Comparison of ENCODE assay signal across 16 cellular contexts in genomic region chr7:141675431-141676210, GRCh38. TPM values are rescaled to one million over a fixed set of nuclear protein-coding genes. Genes with fewer than 3 reads are reported as not detected.
DNase-seq lines count a peak whose midpoint lies in the region; ATAC-seq and TF ChIP-seq lines count a peak whose summit lies in the region.
"Had no signal": no experiment of that assay in that cellular context is flagged by ENCODE, and none has a peak within 500 bp of the region (broad histone marks: within the 10 kb centered on the region; RNA-seq: fewer than 3 reads in every experiment).

No MANE protein-coding gene starts in this region.

- H3K27ac ChIP-seq in left ventricle myocardium inferior (replicated peaks) = peak overlapping the region; percentile 81
- H3K27ac ChIP-seq in left lung = peak overlapping the region; percentile 51 to 55
- peak overlapping the region; percentile 3 to 45 for H3K27ac ChIP-seq in thoracic aorta
- H3K27ac ChIP-seq: KMS-11 had no signal

- no peak overlapping the region for H3K4me3 ChIP-seq in left ventricle myocardium inferior
- no peak overlapping the region for H3K4me3 ChIP-seq in left lung
- H3K4me3 ChIP-seq in thoracic aorta = no peak overlapping the region
- H3K4me3 ChIP-seq: esophagus muscularis mucosa had no signal

- peaks cover 41% of the 10 kb centered on the region for H3K36me3 ChIP-seq in left ventricle myocardium inferior
- peaks cover 0 to 6% of the 10 kb centered on the region in 2 donors for H3K36me3 ChIP-seq in left lung
- no peaks in the 10 kb centered on the region for H3K36me3 ChIP-seq in thoracic aorta

- H3K36me3 Mint-ChIP-seq in activated CD4-positive, alpha-beta memory T cell treated with anti-CD3 and anti-CD28 coated beads, Interleukin-2, amount 10 ng/mL, durations not matched to agents 7 days and 5 days (ENCODE audit: low read depth) = peaks cover 21% of the 10 kb centered on the region

- POLR2A ChIA-PET in activated CD4-positive, alpha-beta memory T cell treated with anti-CD3 and anti-CD28 coated beads, Interleukin-2, amount 10 ng/mL, durations not matched to agents 7 days and 5 days (lab: Charles Lee) = interaction anchor here (2.0 to 2.2 kb wide), 2 partner anchors 26 to 63 kb away, joined by 8 read pairs; partner anchors contain the start of genes DENND11 and SSBP1

- H3K27me3 Mint-ChIP-seq in activated CD4-positive, alpha-beta memory T cell treated with anti-CD3 and anti-CD28 coated beads, Interleukin-2, amount 10 ng/mL, durations not matched to agents 7 days and 5 days = no peaks in the 10 kb centered on the region

- no peak overlapping the region for H3K4me3 Mint-ChIP-seq in activated CD4-positive, alpha-beta memory T cell treated with anti-CD3 and anti-CD28 coated beads, Interleukin-2, amount 10 ng/mL, durations not matched to agents 7 days and 5 days
- H3K4me3 Mint-ChIP-seq: immature natural killer cell had no signal

- CTCF ChIA-PET in activated CD4-positive, alpha-beta memory T cell treated with anti-CD3 and anti-CD28 coated beads, Interleukin-2, amount 10 ng/mL, durations not matched to agents 7 days and 5 days (lab: Charles Lee) = interaction anchor here (0.7 to 4.5 kb wide), 3 partner anchors 15 to 62 kb away, joined by 3 to 20 read pairs (median 14); partner anchors contain the start of gene SSBP1

- ATAC-seq in left lung = peak; percentile 49
- no peak for ATAC-seq in thoracic aorta (ENCODE audit: insufficient number of reproducible peaks, low FRiP score, low read depth)
- no peak for ATAC-seq in GM19351 (IDR thresholded peaks at IDR 0.05; ENCODE audit: unreplicated experiment)

- H3K9me3 ChIP-seq in left ventricle myocardium inferior (replicated peaks) (peaks cover 4% of the 10 kb centered on the region), left lung (no peaks in the 10 kb centered on the region), thoracic aorta (no peaks in the 10 kb centered on the region)
- H3K9me3 ChIP-seq: esophagus muscularis mucosa had no signal

- in situ Hi-C loops in GM13976 (cut with MboI; ENCODE audit: low sequenced_read_pairs, unreplicated experiment) = no loop called here

- no peaks in the 10 kb centered on the region for H3K9me3 Mint-ChIP-seq in activated CD4-positive, alpha-beta memory T cell treated with anti-CD3 and anti-CD28 coated beads, Interleukin-2, amount 10 ng/mL, durations not matched to agents 7 days and 5 days
- H3K9me3 Mint-ChIP-seq: immature natural killer cell had no signal

- no peak for TF ChIP-seq CTCF in left ventricle myocardium inferior (IDR thresholded peaks at IDR 0.05; ENCODE audit: borderline replicate concordance)
- no peak for TF ChIP-seq CTCF in left lung (IDR thresholded peaks at IDR 0.05)
- no peak for TF ChIP-seq CTCF in thoracic aorta (IDR thresholded peaks at IDR 0.05)
- TF ChIP-seq CTCF in GM13976 (IDR thresholded peaks at IDR 0.05; ENCODE audit: borderline replicate concordance, control extremely low read depth, extremely low read depth, insufficient read depth, missing control alignments) = no peak

- intact Hi-C loops in left ventricle myocardium inferior (cut with micrococcal nuclease) = no loop called here
- intact Hi-C loops in cardiac septum (cut with DNase I) = no loop called here
- intact Hi-C loops in left lung (cut with DNase I) = no loop called here

- no peaks in the 10 kb centered on the region for H3K27me3 ChIP-seq in left ventricle myocardium inferior (ENCODE audit: low read depth)
- no peaks in the 10 kb centered on the region for H3K27me3 ChIP-seq in left lung
- H3K27me3 ChIP-seq in thoracic aorta (replicated peaks; ENCODE audit: insufficient read depth) = no peaks in the 10 kb centered on the region
- H3K27me3 ChIP-seq: esophagus muscularis mucosa had no signal

- peak overlapping the region; percentile 70 for H3K27ac Mint-ChIP-seq in activated CD4-positive, alpha-beta memory T cell treated with anti-CD3 and anti-CD28 coated beads, Interleukin-2, amount 10 ng/mL, durations not matched to agents 7 days and 5 days
- H3K27ac Mint-ChIP-seq: immature natural killer cell had no signal

- peaks cover 46% of the 10 kb centered on the region for H3K4me1 Mint-ChIP-seq in activated CD4-positive, alpha-beta memory T cell treated with anti-CD3 and anti-CD28 coated beads, Interleukin-2, amount 10 ng/mL, durations not matched to agents 7 days and 5 days

- peaks cover 23% of the 10 kb centered on the region for H3K4me1 ChIP-seq in left ventricle myocardium inferior
- peaks cover 0 to 32% of the 10 kb centered on the region in 2 donors for H3K4me1 ChIP-seq in left lung
- H3K4me1 ChIP-seq in thoracic aorta (ENCODE audit: control insufficient read depth in 1 of 2, low read depth in 2 of 2) = peaks cover 15 to 36% of the 10 kb centered on the region in 2 donors

- DNase-seq in left ventricle myocardium inferior (no peak), cardiac septum (ENCODE audit: low spot score) (no peak), left lung (no peak), thoracic aorta (ENCODE audit: low spot score) (no peak), NCI-H446 (lab: John Stamatoyannopoulos, UW) (no peak), GM13976 (ENCODE audit: low spot score) (no peak)
- DNase-seq in activated CD4-positive, alpha-beta memory T cell treated with anti-CD3 and anti-CD28 coated beads, Interleukin-2, amount 10 ng/mL, durations not matched to agents 7 days and 5 days = no peak
- DNase-seq: activated CD4-positive, alpha-beta T cell treated with anti-CD3 and anti-CD28 coated beads, Interleukin-2, amount 50 U/mL, for 4 hours; HCEC 1CT; immature natural killer cell; NCI-H2227 treated with DMSO at 0.1 percent for 48 hours; SHP77 treated with DMSO at 0.1 percent for 48 hours; stimulated activated naive CD4-positive, alpha-beta T cell treated with Interleukin-2 at 50 U/mL for 16 hours had no signal

RNA-seq across cellular contexts. Expression of gene DENND11, which starts 26.3 kb away (rescaled TPM):
- total RNA-seq in left ventricle myocardium inferior = 8.5 TPM
- 8.7 TPM for total RNA-seq in cardiac septum
- total RNA-seq in activated CD4-positive, alpha-beta memory T cell treated with anti-CD3 and anti-CD28 coated beads, Interleukin-2, amount 10 ng/mL, durations not matched to agents 7 days and 5 days = 10 to 100 TPM; 24.5 to 24.9 TPM
- total RNA-seq in left lung = 10 to 100 TPM; 20.4 to 28.9 TPM
- 10 to 100 TPM; 29.0 to 37.8 TPM for total RNA-seq in thoracic aorta

RNA-seq across cellular contexts. Expression of gene WEE2, which starts 32.5 kb away (rescaled TPM):
- total RNA-seq in left ventricle myocardium inferior = not detected
- total RNA-seq in cardiac septum = not detected
- not detected for total RNA-seq in activated CD4-positive, alpha-beta memory T cell treated with anti-CD3 and anti-CD28 coated beads, Interleukin-2, amount 10 ng/mL, durations not matched to agents 7 days and 5 days
- total RNA-seq in left lung = not detected
- total RNA-seq in thoracic aorta = not detected
- total RNA-seq: esophagus muscularis mucosa had no signal

Comparison
In these comparisons a context has a peak if more than half of its experiments do, and no peak if none do; other contexts are left out.
1. H3K27ac ChIP-seq: peak in every context shown above with its lines; median percentile 81 in left ventricle myocardium inferior; 53 in left lung; 24 in thoracic aorta.